15 cellular contexts compared by ENCODE assay signal in the genomic region with DNA sequence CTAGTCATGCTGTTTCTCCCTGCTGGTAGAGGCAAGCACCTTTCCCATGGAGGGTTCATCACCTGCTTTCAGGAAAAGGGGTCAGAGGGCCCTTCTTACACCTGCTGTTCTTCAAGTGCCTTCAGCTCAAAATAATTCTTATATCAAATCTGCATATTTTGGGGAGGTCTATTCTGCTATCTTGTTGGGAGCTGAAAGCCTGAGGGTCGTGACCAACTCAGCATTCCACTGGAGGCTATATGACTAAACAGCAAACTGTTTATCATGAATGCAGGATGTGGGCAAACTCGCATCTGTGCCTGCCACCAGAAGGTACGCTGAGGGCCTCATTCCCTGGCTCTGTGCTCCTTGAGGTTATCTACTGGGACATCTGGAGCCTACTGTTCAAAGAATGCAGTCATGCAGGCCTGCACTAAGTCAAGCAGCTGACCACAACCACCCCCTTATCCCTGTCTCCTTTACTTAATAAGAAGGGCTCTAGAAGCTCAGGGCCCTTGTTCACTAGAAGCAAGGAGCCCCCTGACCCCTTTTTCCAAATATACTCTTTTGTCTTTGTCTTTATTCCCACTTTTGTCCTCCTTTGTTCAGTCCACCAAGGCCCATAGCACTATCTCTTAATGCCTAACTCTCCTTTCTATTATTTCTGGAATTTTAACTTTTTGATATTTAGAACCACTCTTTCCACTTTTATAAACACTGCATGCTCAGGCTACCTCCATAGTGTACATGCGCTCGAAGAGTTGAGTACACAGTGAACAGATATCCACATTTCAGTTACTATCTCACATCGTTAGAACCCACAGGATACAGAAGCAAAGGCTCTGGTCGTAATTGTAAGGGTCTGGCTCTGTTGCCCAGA. TPM values are rescaled to one million over a fixed set of nuclear protein-coding genes. Genes with fewer than 3 reads are reported as not detected.
"Had no signal": no experiment of that assay in that cellular context is flagged by ENCODE, and none has a peak within 500 bp of the region (broad histone marks: within the 10 kb centered on the region; RNA-seq: fewer than 3 reads in every experiment).

No MANE protein-coding gene starts in this region.

- H3K9me3 ChIP-seq: testis had no signal

- DNase-seq: activated CD4-positive, alpha-beta memory T cell treated with anti-CD3 and anti-CD28 coated beads, Interleukin-2, amount 10 ng/mL, durations not matched to agents 7 days and 5 days; activated CD8-positive, alpha-beta memory T cell treated with anti-CD3 and anti-CD28 coated beads, Interleukin-2, amount 50 U/mL, for 4 hours; activated naive CD8-positive, alpha-beta T cell treated with anti-CD3 and anti-CD28 coated beads, Interleukin-2, amount 50 U/mL, for 24 hours; activated T-cell treated with anti-CD3 and anti-CD28 coated beads, Interleukin-2, amount 50 U/mL, for 72 hours; kidney; left ventricle myocardium superior; nephron progenitor cell; stimulated activated CD4-positive, alpha-beta T cell treated with anti-CD3 and anti-CD28 coated beads, Interleukin-15, amount 100 ng/mL, for 24 hours; stimulated activated CD4-positive, alpha-beta T cell treated with anti-CD3 and anti-CD28 coated beads, Interleukin-4, amount 100 ng/mL, for 24 hours; stimulated activated naive CD8-positive, alpha-beta T cell treated with anti-CD3 and anti-CD28 coated beads, Interleukin-15, amount 100 ng/mL, for 72 hours; testis had no signal

- H3K27ac Mint-ChIP-seq: activated CD4-positive, alpha-beta memory T cell treated with anti-CD3 and anti-CD28 coated beads, Interleukin-2, amount 10 ng/mL, durations not matched to agents 7 days and 5 days; activated naive CD8-positive, alpha-beta T cell treated with anti-CD3 and anti-CD28 coated beads, Interleukin-2, amount 50 U/mL, for 24 hours; activated T-cell treated with anti-CD3 and anti-CD28 coated beads, Interleukin-2, amount 50 U/mL, for 72 hours; nephron progenitor cell; stimulated activated naive CD8-positive, alpha-beta T cell treated with anti-CD3 and anti-CD28 coated beads, Interleukin-15, amount 100 ng/mL, for 72 hours; T-helper 2 cell treated with Interferon-gamma antibody and Interleukin-4, amounts not matched to agents 5 μg/mL and 100 μg/mL, for 36 hours had no signal

- H3K4me3 Mint-ChIP-seq: activated CD4-positive, alpha-beta memory T cell treated with anti-CD3 and anti-CD28 coated beads, Interleukin-2, amount 10 ng/mL, durations not matched to agents 7 days and 5 days; activated naive CD8-positive, alpha-beta T cell treated with anti-CD3 and anti-CD28 coated beads, Interleukin-2, amount 50 U/mL, for 24 hours; activated T-cell treated with anti-CD3 and anti-CD28 coated beads, Interleukin-2, amount 50 U/mL, for 72 hours; nephron progenitor cell; stimulated activated naive CD8-positive, alpha-beta T cell treated with anti-CD3 and anti-CD28 coated beads, Interleukin-15, amount 100 ng/mL, for 72 hours; T-helper 2 cell treated with Interferon-gamma antibody and Interleukin-4, amounts not matched to agents 5 μg/mL and 100 μg/mL, for 36 hours had no signal

- H3K27ac ChIP-seq: cardiac muscle cell, testis had no signal

- ATAC-seq: activated naive CD8-positive, alpha-beta T cell treated with anti-CD3 and anti-CD28 coated beads, Interleukin-2, amount 50 U/mL, for 24 hours; activated T-cell treated with anti-CD3 and anti-CD28 coated beads, Interleukin-2, amount 50 U/mL, for 72 hours; left ventricle myocardium superior; stimulated activated naive CD8-positive, alpha-beta T cell treated with anti-CD3 and anti-CD28 coated beads, Interleukin-15, amount 100 ng/mL, for 72 hours had no signal

- H3K27me3 ChIP-seq: cardiac muscle cell, testis had no signal

- H3K36me3 ChIP-seq: cardiac muscle cell had no signal

- H3K4me3 ChIP-seq: cardiac muscle cell, testis had no signal

- H3K9me3 Mint-ChIP-seq: activated CD4-positive, alpha-beta memory T cell treated with anti-CD3 and anti-CD28 coated beads, Interleukin-2, amount 10 ng/mL, durations not matched to agents 7 days and 5 days; activated naive CD8-positive, alpha-beta T cell treated with anti-CD3 and anti-CD28 coated beads, Interleukin-2, amount 50 U/mL, for 24 hours; activated T-cell treated with anti-CD3 and anti-CD28 coated beads, Interleukin-2, amount 50 U/mL, for 72 hours; stimulated activated naive CD8-positive, alpha-beta T cell treated with anti-CD3 and anti-CD28 coated beads, Interleukin-15, amount 100 ng/mL, for 72 hours; T-helper 2 cell treated with Interferon-gamma antibody and Interleukin-4, amounts not matched to agents 5 μg/mL and 100 μg/mL, for 36 hours had no signal

RNA-seq across cellular contexts. Expression of a gene that starts 4.5 kb away (rescaled TPM):
- total RNA-seq: endothelial cell of umbilical vein, mesenteric fat pad had no signal
- polyA plus RNA-seq: endothelial cell of umbilical vein had no signal
